Comparison of ENCODE assay signal across 8 cellular contexts in the genomic region with DNA sequence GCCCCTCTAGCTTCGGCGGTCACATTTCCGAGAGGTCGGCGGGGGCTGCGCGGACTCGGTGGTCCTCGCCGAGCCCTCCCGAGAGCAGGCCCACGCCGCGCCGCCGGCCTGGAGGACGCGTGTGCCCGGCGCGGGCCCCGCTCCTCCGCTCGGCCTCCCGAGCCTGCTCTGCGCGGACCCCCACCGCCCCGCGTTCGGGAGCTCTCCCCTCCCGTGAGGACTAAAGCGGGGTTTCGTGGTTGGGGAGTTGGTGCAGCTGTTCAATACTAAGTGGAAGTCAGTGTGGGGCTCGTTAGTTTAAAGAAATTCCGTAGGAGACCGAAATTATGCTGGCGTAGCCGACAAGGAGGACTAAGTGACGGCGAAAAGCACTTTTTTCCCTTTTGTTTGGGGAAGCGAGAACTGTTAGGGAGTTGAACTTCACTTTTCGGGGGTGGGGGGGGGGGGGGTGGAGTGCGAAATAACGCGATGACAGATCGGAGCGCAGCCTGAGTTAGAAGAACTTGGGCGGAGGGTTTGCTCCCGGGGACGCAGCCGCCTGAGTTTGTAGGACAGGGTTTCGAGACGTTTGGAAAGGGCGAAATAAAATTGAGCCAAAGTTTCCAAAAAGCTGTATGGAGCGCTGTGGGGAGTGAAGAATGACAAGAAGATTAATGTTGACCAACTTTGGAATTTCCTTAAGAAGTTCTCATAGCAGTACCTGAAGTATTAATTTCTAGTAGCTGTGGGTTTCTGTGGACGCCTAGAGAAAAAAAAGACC. TPM values are rescaled to one million over a fixed set of nuclear protein-coding genes. Genes with fewer than 3 reads are reported as not detected.
DNase-seq lines count a peak whose midpoint lies in the region; ATAC-seq and TF ChIP-seq lines count a peak whose summit lies in the region.

No MANE protein-coding gene starts in this region.

- peak overlapping the region; percentile 92 for H3K9ac ChIP-seq in mammary epithelial cell (ENCODE audit: insufficient read depth, low read length)

- H3K79me2 ChIP-seq in mammary epithelial cell (ENCODE audit: insufficient read depth, low read length) = peaks cover 66% of the 10 kb centered on the region

- ATAC-seq in HG03439 (IDR thresholded peaks at IDR 0.05; ENCODE audit: unreplicated experiment) (peak; percentile 3), HG02870 (IDR thresholded peaks at IDR 0.05; ENCODE audit: unreplicated experiment) (no peak)

- no peaks in the 10 kb centered on the region for H4K20me1 ChIP-seq in mammary epithelial cell (ENCODE audit: insufficient read depth, low read length)

- CTCF ChIA-PET in mammary epithelial cell (lab: Charles Lee; ENCODE audit: low non-redundant PET) = no interaction called here

- intact Hi-C loops in mammary epithelial cell (cut with micrococcal nuclease) = loop anchor here (1.0 to 10.0 kb wide), 7 partner anchors 23 to 1832 kb away; no protein-coding TSS in a partner anchor

- no TSS peak for BruUV-seq in mammary epithelial cell (replicated peaks; lab: Mats Ljungman, UMichigan)

- TF ChIP-seq CTCF in mammary epithelial cell (conservative IDR thresholded peaks at IDR 0.05 in 1 of 2, IDR thresholded peaks at IDR 0.05 in 1 of 2; ENCODE audit: extremely low read depth in 1 of 2, insufficient read depth in 1 of 2, low read depth in 1 of 2, low read length in 2 of 2) = no peak
- TF ChIP-seq CTCF in kidney epithelial cell (IDR thresholded peaks at IDR 0.05; ENCODE audit: insufficient read depth, low read length, poor library complexity, severe bottlenecking) = no peak

- H3K36me3 ChIP-seq in mammary epithelial cell (ENCODE audit: insufficient read depth, low read length) (no peaks in the 10 kb centered on the region), kidney epithelial cell (ENCODE audit: control insufficient read depth, insufficient read depth, low read length) (no peaks in the 10 kb centered on the region)

- in situ Hi-C loops in mammary epithelial cell (cut with MboI; ENCODE audit: low sequenced_read_pairs in 2 of 2) = no loop called here

- no peaks in the 10 kb centered on the region for H3K9me3 ChIP-seq in mammary epithelial cell (replicated peaks; ENCODE audit: insufficient read depth, low read length)

- peak overlapping the region; percentile 81 for H2AFZ ChIP-seq in mammary epithelial cell (ENCODE audit: low read depth, low read length)

- H3K4me3 ChIP-seq in mammary epithelial cell (replicated peaks in 1 of 3; ENCODE audit: insufficient read depth in 1 of 3, low read depth in 2 of 3, low read length in 3 of 3) (peak overlapping the region; percentile 85 to 97 (median 90)), kidney epithelial cell (ENCODE audit: low read depth, low read length) (peak overlapping the region; percentile 97)

- no peaks in the 10 kb centered on the region for H3K27me3 ChIP-seq in mammary epithelial cell (ENCODE audit: insufficient read depth, low read length)
- no peaks in the 10 kb centered on the region for H3K27me3 ChIP-seq in kidney epithelial cell (ENCODE audit: control insufficient read depth, insufficient read depth, low read length)

- H3K27ac ChIP-seq in mammary epithelial cell (ENCODE audit: insufficient read depth, low read depth, low read length) = peak overlapping the region; percentile 77

- DNase-seq in GM03348 (ENCODE audit: low spot score) = peak; percentile 72
- peak in 3 of 5 donors; percentile 12 to 60 (median 36) for DNase-seq in T-helper 1 cell
- DNase-seq in mammary epithelial cell = peak; percentile 56
- no peak for DNase-seq in kidney epithelial cell (ENCODE audit: low read depth)
- peak; percentile 19 to 21 for DNase-seq in stimulated activated CD4-positive, alpha-beta T cell treated with anti-CD3 and anti-CD28 coated beads, Interleukin-4, amount 100 ng/mL, for 48 hours (ENCODE audit: low read depth in 2 of 2)
- no peak for DNase-seq in inferior parietal cortex (ENCODE audit: extremely low spot score)

- 2% methylated on average over 16 of the region's 57 CpGs for WGBS in mammary epithelial cell (ENCODE audit: low coverage, missing lambda C conversion rate)

- peak overlapping the region; percentile 88 for H3K4me2 ChIP-seq in mammary epithelial cell (ENCODE audit: insufficient read depth, low read depth, low read length)

- dilution Hi-C loops in mammary epithelial cell (cut with HindIII; ENCODE audit: low sequenced_read_pairs) = no loop called here

- peaks cover 5% of the 10 kb centered on the region for H3K4me1 ChIP-seq in mammary epithelial cell (ENCODE audit: insufficient read depth, low read length)

RNA-seq across cellular contexts. Expression of a gene that starts 1.3 kb away (rescaled TPM):
- total RNA-seq in mammary epithelial cell (10 to 100 TPM; 60.6 to 76.5 TPM), kidney epithelial cell (173 and 189 TPM in 2 replicates)
- 76.1 TPM for polyA plus RNA-seq in mammary epithelial cell
- 117 TPM for polyA minus RNA-seq in mammary epithelial cell

Comparison
In these comparisons a context has a peak if more than half of its experiments do, and no peak if none do; other contexts are left out.
1. DNase-seq: peak in GM03348 (single experiment), T-helper 1 cell (3 of 5), mammary epithelial cell (single experiment) and stimulated activated CD4-positive, alpha-beta T cell treated with anti-CD3 and anti-CD28 coated beads, Interleukin-4, amount 100 ng/mL, for 48 hours (2 of 2); none in kidney epithelial cell (single experiment) and inferior parietal cortex (single experiment).